ENCODE assay signal across 21 cellular contexts in the genomic region with DNA sequence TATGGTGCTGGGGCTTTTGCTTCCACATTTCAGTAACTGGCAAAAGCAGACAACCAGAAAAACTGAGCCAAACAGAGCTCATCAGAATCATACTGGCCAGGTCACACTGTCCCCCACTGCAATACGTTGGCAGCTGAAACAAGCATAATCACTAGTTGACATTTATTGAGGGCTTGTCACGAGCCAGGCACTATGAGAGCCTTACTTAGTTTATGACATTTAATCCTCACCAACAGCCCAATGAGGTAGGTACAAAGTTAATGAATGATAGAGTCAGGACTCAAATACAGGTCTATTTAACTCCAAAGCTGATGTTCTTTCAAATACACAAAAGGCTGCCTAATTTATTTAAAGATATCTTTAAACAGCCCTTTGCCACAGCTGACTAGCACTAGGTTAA.
"Had no signal": no experiment of that assay in that cellular context is flagged by ENCODE, and none has a peak within 500 bp of the region (broad histone marks: within the 10 kb centered on the region; RNA-seq: fewer than 3 reads in every experiment).

No MANE protein-coding gene starts in this region.

- H3K36me3 ChIP-seq: SJSA1 had no signal

- H3K27ac ChIP-seq: HL-60, SJSA1, SK-N-MC had no signal

- H3K4me1 ChIP-seq: SJSA1 had no signal

- DNase-seq: KBM-7, MV-4-11, NCI-H1048, NCI-H1105, NCI-H1417, NCI-H1436 treated with DMSO at 0.1 percent for 48 hours, NCI-H1694, NCI-H187 treated with DMSO at 0.1 percent for 48 hours, NCI-H2029 treated with DMSO at 0.1 percent for 48 hours, NCI-H2171 treated with DMSO at 0.1 percent for 48 hours, NCI-H345, NCI-H446 treated with DMSO at 0.1 percent for 48 hours, NCI-H510A treated with DMSO at 0.1 percent for 48 hours, NCI-H526, NCI-H82, Right ventricle myocardium superior, RPMI8226, SIG-M5 had no signal

- H3K9me3 ChIP-seq: SJSA1 had no signal

- H3K27me3 ChIP-seq: SJSA1 had no signal

- H3K4me3 ChIP-seq: SJSA1, SK-N-MC had no signal
